In the genomic region with DNA sequence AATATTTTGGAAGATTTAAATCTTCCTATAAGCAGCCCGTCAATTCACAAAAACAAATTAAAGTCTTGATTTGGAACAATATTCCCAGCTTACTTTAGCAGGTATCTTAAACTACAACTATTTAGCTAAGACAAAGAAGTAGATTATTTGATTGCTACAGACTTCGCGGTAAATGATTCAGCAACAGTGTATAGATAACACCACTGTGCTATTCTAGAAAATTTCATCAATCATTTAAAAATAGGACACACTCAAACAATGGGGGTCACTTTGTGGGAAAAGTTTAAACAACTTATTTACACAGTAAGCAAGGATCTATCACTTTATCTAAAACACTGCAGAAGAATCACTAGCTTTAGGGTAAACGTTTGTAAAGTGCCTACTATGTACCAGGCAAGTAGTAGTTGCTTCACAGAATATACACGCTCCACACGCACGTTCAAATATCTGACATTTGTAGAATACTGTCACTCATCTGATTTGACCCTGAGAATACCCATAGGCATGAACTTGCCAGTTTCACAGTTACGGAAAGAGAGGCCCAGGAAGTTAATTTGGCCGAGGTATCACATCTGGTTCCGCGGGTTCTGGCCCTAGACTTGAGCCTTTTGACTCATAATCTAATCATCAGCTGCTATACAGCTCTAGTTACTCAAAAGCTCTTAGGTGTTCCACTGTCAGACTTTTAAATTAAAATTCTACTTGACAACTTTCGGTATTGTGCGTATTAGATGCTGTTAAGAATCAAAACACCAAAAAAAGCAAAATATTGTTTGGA, we compare ENCODE assay signal across 8 cellular contexts. TPM values are rescaled to one million over a fixed set of nuclear protein-coding genes. Genes with fewer than 3 reads are reported as not detected.
A peak's percentile ranks its signal among the peaks of the same experiment; 100 is the strongest.
DNase-seq lines count a peak whose midpoint lies in the region; ATAC-seq and TF ChIP-seq lines count a peak whose summit lies in the region.

No MANE protein-coding gene starts in this region.

- peak overlapping the region; percentile 62 for H3K9ac ChIP-seq in HUES6 (ENCODE audit: low read length)

- H3K4me3 Mint-ChIP-seq in mesothelial cell of epicardium, result peak overlapping the region; percentile 87

- no peak for ATAC-seq in HG03159 (IDR thresholded peaks at IDR 0.05; ENCODE audit: unreplicated experiment)

- H3K27ac Mint-ChIP-seq in mesothelial cell of epicardium, result peak overlapping the region; percentile 10

- intact Hi-C loops in breast epithelium (cut with DNase I; ENCODE audit: low total_unique reads) (loop anchor here (10.0 kb wide), 1 partner anchor 804 kb away; no protein-coding TSS in a partner anchor), vagina (cut with DNase I) (no loop called here), head of caudate nucleus (cut with DNase I) (no loop called here)

- H3K4me3 ChIP-seq in BE2C (ENCODE audit: low read depth, low read length) (peak overlapping the region; percentile 53), HUES6 (ENCODE audit: low read depth, low read length) (peak overlapping the region; percentile 81), breast epithelium (peak overlapping the region; percentile 59 to 96 (median 73)), vagina (peak overlapping the region; percentile 82 to 89)

- no peaks in the 10 kb centered on the region for H3K36me3 Mint-ChIP-seq in mesothelial cell of epicardium

- H3K4me1 ChIP-seq in BE2C (no peaks in the 10 kb centered on the region), HUES6 (ENCODE audit: control insufficient read depth, insufficient read depth, low read length) (no peaks in the 10 kb centered on the region), breast epithelium (no peaks in the 10 kb centered on the region), vagina (peaks cover 11% of the 10 kb centered on the region)

- peaks cover 7% of the 10 kb centered on the region for H3K4me1 Mint-ChIP-seq in mesothelial cell of epicardium

- H3K27ac ChIP-seq in HUES6 (ENCODE audit: low read depth, low read length) (no peak overlapping the region), breast epithelium (peak overlapping the region; percentile 77 to 89), vagina (peak overlapping the region; percentile 92)

- H3K27me3 Mint-ChIP-seq in mesothelial cell of epicardium (ENCODE audit: low read depth), result peaks cover 35% of the 10 kb centered on the region

- DNase-seq in BE2C (no peak), breast epithelium (ENCODE audit: low spot score in 2 of 2) (no peak), mesothelial cell of epicardium (ENCODE audit: low spot score in 2 of 2, unreplicated experiment in 2 of 2) (no peak), vagina (ENCODE audit: extremely low spot score in 2 of 2) (no peak), NCI-H2227 treated with DMSO at 0.1 percent for 48 hours (lab: John Stamatoyannopoulos, UW) (no peak), head of caudate nucleus (no peak)

- TF ChIP-seq POLR2A in breast epithelium (IDR thresholded peaks at IDR 0.05) (no peak), vagina (IDR thresholded peaks at IDR 0.05) (no peak)

- no peaks in the 10 kb centered on the region for H3K36me3 ChIP-seq in BE2C
- no peaks in the 10 kb centered on the region for H3K36me3 ChIP-seq in HUES6 (ENCODE audit: control insufficient read depth, insufficient read depth, low read length)
- no peaks in the 10 kb centered on the region for H3K36me3 ChIP-seq in breast epithelium
- no peaks in the 10 kb centered on the region for H3K36me3 ChIP-seq in vagina

- H3K9me3 ChIP-seq in BE2C (no peaks in the 10 kb centered on the region), HUES6 (ENCODE audit: control insufficient read depth, insufficient read depth, low read depth, low read length) (no peaks in the 10 kb centered on the region), breast epithelium (no peaks in the 10 kb centered on the region), vagina (no peaks in the 10 kb centered on the region)

- H3K9me3 Mint-ChIP-seq in mesothelial cell of epicardium, result no peaks in the 10 kb centered on the region

- peaks cover 16% of the 10 kb centered on the region for H3K27me3 ChIP-seq in BE2C
- H3K27me3 ChIP-seq in HUES6 (ENCODE audit: control insufficient read depth, insufficient read depth, low read length), result peaks cover 5% of the 10 kb centered on the region; the same call in 1 of the 2 replicates
- H3K27me3 ChIP-seq in breast epithelium, result no peaks in the 10 kb centered on the region
- no peaks in the 10 kb centered on the region for H3K27me3 ChIP-seq in vagina

- no peak for TF ChIP-seq CTCF in BE2C (IDR thresholded peaks at IDR 0.05; ENCODE audit: low read depth, low read length)
- no peak for TF ChIP-seq CTCF in breast epithelium (IDR thresholded peaks at IDR 0.05)
- no peak for TF ChIP-seq CTCF in mesothelial cell of epicardium (IDR thresholded peaks at IDR 0.05; ENCODE audit: unreplicated experiment)
- TF ChIP-seq CTCF in vagina (IDR thresholded peaks at IDR 0.05), result no peak

RNA-seq across cellular contexts. Expression of a gene that starts 0.9 kb away (rescaled TPM):
- polyA plus RNA-seq in BE2C (2012; ENCODE audit: insufficient read depth, insufficient read length, low read depth), result 0.11 TPM
- total RNA-seq in breast epithelium, result 1 to 10 TPM; 2.6 to 5.9 (median 3.3) TPM
- 2.2 to 2.4 TPM (median 2.3 TPM) in 3 replicates for total RNA-seq in mesothelial cell of epicardium
- total RNA-seq in vagina, result 25.5 TPM

RNA-seq across cellular contexts. Expression of a gene that starts 26.4 kb away (rescaled TPM):
- polyA plus RNA-seq in BE2C (2012; ENCODE audit: insufficient read depth, insufficient read length, low read depth), result not detected
- 1 to 10 TPM in 2 of 3 donors, not detected in 1; 2.3 to 2.9 TPM for total RNA-seq in breast epithelium
- total RNA-seq in mesothelial cell of epicardium, result not detected in 3 replicates
- not detected for total RNA-seq in vagina

RNA-seq across cellular contexts. Expression of a gene that starts 47.6 kb away (rescaled TPM):
- 16.0 TPM for polyA plus RNA-seq in BE2C (2012; ENCODE audit: insufficient read depth, insufficient read length, low read depth)
- total RNA-seq in breast epithelium, result 10 to 100 TPM; 23.4 to 27.4 (median 25.6) TPM
- 39.8 to 40.0 TPM (median 39.8 TPM) in 3 replicates for total RNA-seq in mesothelial cell of epicardium
- total RNA-seq in vagina, result 12.8 TPM
